ENCODE assay signal across 27 cellular contexts in genomic region chr13:102917019-102917418, GRCh38.
"Had no signal": no experiment of that assay in that cellular context is flagged by ENCODE, and none has a peak within 500 bp of the region (broad histone marks: within the 10 kb centered on the region; RNA-seq: fewer than 3 reads in every experiment).

No MANE protein-coding gene starts in this region.

- H3K27me3 ChIP-seq: ascending aorta, brain microvascular endothelial cell, foreskin keratinocyte, gastrocnemius medialis, heart right ventricle, hepatocyte had no signal

- H3K9me3 ChIP-seq: ascending aorta, esophagus muscularis mucosa, gastrocnemius medialis had no signal

- H3K4me1 Mint-ChIP-seq: activated CD4-positive, alpha-beta T cell treated with anti-CD3 and anti-CD28 coated beads, Interleukin-2, amount 10 ng/mL, durations not matched to agents 7 days and 5 days; activated naive CD8-positive, alpha-beta T cell treated with anti-CD3 and anti-CD28 coated beads, Interleukin-2, amount 10 ng/mL, durations not matched to agents 7 days and 5 days; activated T-helper 17 cell treated with anti-CD3 and anti-CD28 coated beads, Interleukin-2, amount 50 U/mL, for 72 hours; central memory CD8-positive, alpha-beta T cell had no signal

- ATAC-seq: activated CD8-positive, alpha-beta T cell treated with anti-CD3 and anti-CD28 coated beads for 36 hours; activated T-cell treated with anti-CD3 and anti-CD28 coated beads, Interleukin-2, amount 50 U/mL, for 4 hours; activated T-helper 17 cell treated with anti-CD3 and anti-CD28 coated beads, Interleukin-2, amount 50 U/mL, for 72 hours; effector memory CD8-positive, alpha-beta T cell; gastrocnemius medialis; heart right ventricle had no signal

- H3K4me1 ChIP-seq: ascending aorta, esophagus muscularis mucosa had no signal

- H3K36me3 ChIP-seq: ascending aorta, brain microvascular endothelial cell, esophagus muscularis mucosa, gastrocnemius medialis, heart right ventricle had no signal

- H2AFZ ChIP-seq: hepatocyte had no signal

- H3K9me3 Mint-ChIP-seq: activated CD4-positive, alpha-beta T cell treated with anti-CD3 and anti-CD28 coated beads, Interleukin-2, amount 10 ng/mL, durations not matched to agents 7 days and 5 days; activated naive CD4-positive, alpha-beta T cell treated with anti-CD3 and anti-CD28 coated beads for 36 hours; activated naive CD4-positive, alpha-beta T cell treated with anti-CD3 and anti-CD28 coated beads, Interleukin-2, amount 50 U/mL, for 72 hours; activated naive CD8-positive, alpha-beta T cell treated with anti-CD3 and anti-CD28 coated beads, Interleukin-2, amount 10 ng/mL, durations not matched to agents 7 days and 5 days; activated T-cell treated with anti-CD3 and anti-CD28 coated beads, Interleukin-2, amount 50 U/mL, for 4 hours; activated T-helper 17 cell treated with anti-CD3 and anti-CD28 coated beads, Interleukin-2, amount 50 U/mL, for 72 hours; central memory CD8-positive, alpha-beta T cell; effector memory CD8-positive, alpha-beta T cell had no signal

- FAIRE-seq: bronchial epithelial cell had no signal

- H3K27ac Mint-ChIP-seq: activated CD4-positive, alpha-beta T cell treated with anti-CD3 and anti-CD28 coated beads, Interleukin-2, amount 10 ng/mL, durations not matched to agents 7 days and 5 days; activated CD8-positive, alpha-beta T cell treated with anti-CD3 and anti-CD28 coated beads for 36 hours; activated naive CD4-positive, alpha-beta T cell treated with anti-CD3 and anti-CD28 coated beads for 36 hours; activated naive CD4-positive, alpha-beta T cell treated with anti-CD3 and anti-CD28 coated beads, Interleukin-2, amount 50 U/mL, for 72 hours; activated naive CD8-positive, alpha-beta T cell treated with anti-CD3 and anti-CD28 coated beads, Interleukin-2, amount 10 ng/mL, durations not matched to agents 7 days and 5 days; activated T-helper 17 cell treated with anti-CD3 and anti-CD28 coated beads, Interleukin-2, amount 50 U/mL, for 72 hours; effector memory CD8-positive, alpha-beta T cell had no signal

- H3K27ac ChIP-seq: ascending aorta, brain microvascular endothelial cell, coronary artery, esophagus muscularis mucosa, foreskin keratinocyte, gastrocnemius medialis, heart right ventricle, hepatocyte had no signal

- H3K36me3 Mint-ChIP-seq: activated naive CD4-positive, alpha-beta T cell treated with anti-CD3 and anti-CD28 coated beads, Interleukin-2, amount 50 U/mL, for 72 hours; activated naive CD8-positive, alpha-beta T cell treated with anti-CD3 and anti-CD28 coated beads, Interleukin-2, amount 10 ng/mL, durations not matched to agents 7 days and 5 days had no signal

- H3K4me2 ChIP-seq: hepatocyte had no signal

- DNase-seq: activated CD4-positive, alpha-beta T cell treated with anti-CD3 and anti-CD28 coated beads for 1 hour; activated CD4-positive, alpha-beta T cell treated with anti-CD3 and anti-CD28 coated beads for 4 hours; activated CD4-positive, alpha-beta T cell treated with anti-CD3 and anti-CD28 coated beads, Interleukin-2, amount 10 ng/mL, durations not matched to agents 7 days and 5 days; activated CD4-positive, alpha-beta T cell treated with anti-CD3 and anti-CD28 coated beads, Interleukin-2, amount 50 U/mL, for 4 hours; activated CD8-positive, alpha-beta memory T cell treated with anti-CD3 and anti-CD28 coated beads for 24 hours; activated CD8-positive, alpha-beta T cell treated with anti-CD3 and anti-CD28 coated beads for 36 hours; activated effector memory CD4-positive, alpha-beta T cell treated with Interleukin-2 at 50 U/mL for 16 hours; activated naive CD4-positive, alpha-beta T cell treated with anti-CD3 and anti-CD28 coated beads for 36 hours; activated naive CD8-positive, alpha-beta T cell treated with anti-CD3 and anti-CD28 coated beads, Interleukin-2, amount 10 ng/mL, durations not matched to agents 7 days and 5 days; activated T-cell treated with anti-CD3 and anti-CD28 coated beads, Interleukin-2, amount 50 U/mL, for 4 hours; brain microvascular endothelial cell; dermis blood vessel endothelial cell; effector CD4-positive, alpha-beta T cell; effector memory CD8-positive, alpha-beta T cell; erythroblast; gastrocnemius medialis; heart right ventricle; T-helper 2 cell had no signal

- H3K4me3 ChIP-seq: ascending aorta, coronary artery, esophagus muscularis mucosa, gastrocnemius medialis, heart right ventricle, hepatocyte had no signal

- H3K79me2 ChIP-seq: hepatocyte had no signal

- H3K4me3 Mint-ChIP-seq: activated CD4-positive, alpha-beta T cell treated with anti-CD3 and anti-CD28 coated beads, Interleukin-2, amount 10 ng/mL, durations not matched to agents 7 days and 5 days; activated CD8-positive, alpha-beta T cell treated with anti-CD3 and anti-CD28 coated beads for 36 hours; activated naive CD4-positive, alpha-beta T cell treated with anti-CD3 and anti-CD28 coated beads for 36 hours; activated naive CD8-positive, alpha-beta T cell treated with anti-CD3 and anti-CD28 coated beads, Interleukin-2, amount 10 ng/mL, durations not matched to agents 7 days and 5 days; activated T-cell treated with anti-CD3 and anti-CD28 coated beads, Interleukin-2, amount 50 U/mL, for 4 hours; activated T-helper 17 cell treated with anti-CD3 and anti-CD28 coated beads, Interleukin-2, amount 50 U/mL, for 72 hours; central memory CD8-positive, alpha-beta T cell; effector memory CD8-positive, alpha-beta T cell had no signal
